In genomic region chr10:88194961-88195367, GRCh38 we compare ENCODE assay signal across 14 cellular contexts.
"Had no signal": no experiment of that assay in that cellular context is flagged by ENCODE, and none has a peak within 500 bp of the region (broad histone marks: within the 10 kb centered on the region; RNA-seq: fewer than 3 reads in every experiment).

No MANE protein-coding gene starts in this region.

- H3K4me1 ChIP-seq: parathyroid adenoma, sigmoid colon had no signal

- H3K79me2 ChIP-seq: parathyroid adenoma had no signal

- H3K9me3 ChIP-seq: sigmoid colon, tibial nerve, uterus had no signal

- H3K27me3 ChIP-seq: sigmoid colon, tibial nerve, uterus had no signal

- H3K9ac ChIP-seq: parathyroid adenoma had no signal

- H2AFZ ChIP-seq: parathyroid adenoma had no signal

- H3K4me3 ChIP-seq: sigmoid colon, tibial nerve, uterus had no signal

- H3K27ac ChIP-seq: parathyroid adenoma, sigmoid colon had no signal

- H3K36me3 ChIP-seq: sigmoid colon, tibial nerve, uterus had no signal

- DNase-seq: activated CD4-positive, alpha-beta T cell treated with anti-CD3 and anti-CD28 coated beads, Interleukin-2, amount 10 ng/mL, durations not matched to agents 24 days and 14 days; activated CD8-positive, alpha-beta memory T cell treated with anti-CD3 and anti-CD28 coated beads, Interleukin-2, amount 50 U/mL, for 4 hours; activated CD8-positive, alpha-beta T cell treated with anti-CD3 and anti-CD28 coated beads, Interleukin-2, amount 10 ng/mL, durations not matched to agents 7 days and 5 days; activated gamma-delta T cell; activated naive CD8-positive, alpha-beta T cell treated with anti-CD3 and anti-CD28 coated beads for 36 hours; cortex of kidney; effector CD4-positive, alpha-beta T cell; islet precursor cell; naive B cell; sigmoid colon; stimulated activated CD4-positive, alpha-beta T cell treated with anti-CD3 and anti-CD28 coated beads, Interleukin-1b, Interleukin-23, amount 100 ng/mL, for 48 hours; uterus had no signal
